In genomic region chr11:86149813-86150212, GRCh38 we compare ENCODE assay signal across 17 cellular contexts.
"Had no signal": no experiment of that assay in that cellular context is flagged by ENCODE, and none has a peak within 500 bp of the region (broad histone marks: within the 10 kb centered on the region; RNA-seq: fewer than 3 reads in every experiment).

No MANE protein-coding gene starts in this region.

- H3K27ac ChIP-seq: suprapubic skin had no signal

- H3K9me3 ChIP-seq: body of pancreas, suprapubic skin, upper lobe of left lung had no signal

- H3K27me3 ChIP-seq: body of pancreas, suprapubic skin, upper lobe of left lung had no signal

- H3K36me3 ChIP-seq: suprapubic skin, upper lobe of left lung had no signal

- DNase-seq: activated CD4-positive, alpha-beta T cell treated with anti-CD3 and anti-CD28 coated beads for 36 hours; activated CD4-positive, alpha-beta T cell treated with anti-CD3 and anti-CD28 coated beads, Interleukin-2, amount 50 U/mL, for 48 hours; amniotic stem cell; body of pancreas; central memory CD4-positive, alpha-beta T cell; effector CD8-positive, alpha-beta T cell; glutamatergic neuron; hypothalamus; islet precursor cell; posterior cingulate gyrus; retina; small intestine; stimulated activated CD4-positive, alpha-beta T cell treated with anti-CD3 and anti-CD28 coated beads, Interleukin-15, amount 100 ng/mL, for 24 hours; stimulated activated CD4-positive, alpha-beta T cell treated with anti-CD3 and anti-CD28 coated beads, Interleukin-2, amount 100 ng/mL, for 48 hours; upper lobe of left lung had no signal

- H3K4me3 ChIP-seq: body of pancreas, lung, suprapubic skin, upper lobe of left lung had no signal
